ENCODE assay signal across 13 cellular contexts in the genomic region with DNA sequence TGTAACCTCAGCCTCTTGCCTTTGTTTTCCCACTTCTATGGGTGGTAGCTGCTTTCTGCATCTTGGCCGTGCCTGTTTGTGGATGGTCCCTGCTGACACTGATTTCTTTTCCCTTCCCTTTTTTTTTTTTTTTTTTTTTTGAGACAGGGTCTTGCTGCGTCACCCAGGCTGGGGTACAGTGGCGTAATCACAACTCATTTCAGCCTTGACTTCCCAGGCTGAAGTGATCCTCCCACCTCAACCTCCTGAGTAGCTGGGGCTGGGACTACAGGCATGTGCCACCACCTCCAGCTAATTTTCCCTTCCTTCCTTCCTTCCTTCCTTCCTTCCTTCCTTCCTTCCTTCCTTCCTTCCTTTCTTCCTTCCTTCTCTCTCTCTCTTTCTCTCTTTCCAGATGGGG. TPM values are rescaled to one million over a fixed set of nuclear protein-coding genes. Genes with fewer than 3 reads are reported as not detected.
DNase-seq lines count a peak whose midpoint lies in the region; ATAC-seq and TF ChIP-seq lines count a peak whose summit lies in the region.
"Had no signal": no experiment of that assay in that cellular context is flagged by ENCODE, and none has a peak within 500 bp of the region (broad histone marks: within the 10 kb centered on the region; RNA-seq: fewer than 3 reads in every experiment).

No MANE protein-coding gene starts in this region.

- no peak overlapping the region for H3K4me3 Mint-ChIP-seq in activated T-cell treated with anti-CD3 and anti-CD28 coated beads, Interleukin-2, amount 50 U/mL, for 24 hours
- no peak overlapping the region for H3K4me3 Mint-ChIP-seq in activated T-cell treated with anti-CD3 and anti-CD28 coated beads, Interleukin-2, amount 50 U/mL, for 4 hours
- H3K4me3 Mint-ChIP-seq in CD14-positive monocyte (peak overlapping the region; percentile 12 to 73), neural progenitor cell (peak overlapping the region; percentile 5)
- H3K4me3 Mint-ChIP-seq: CD8-positive, alpha-beta memory T cell had no signal

- H2AFZ ChIP-seq in neural progenitor cell (replicated peaks), result peak overlapping the region; percentile 86

- H3K27ac ChIP-seq in SK-N-MC, result peak overlapping the region; percentile 27
- H3K27ac ChIP-seq in neural progenitor cell, result no peak overlapping the region

- DNase-seq in activated T-cell treated with anti-CD3 and anti-CD28 coated beads, Interleukin-2, amount 50 U/mL, for 24 hours, result no peak
- DNase-seq in activated T-cell treated with anti-CD3 and anti-CD28 coated beads, Interleukin-2, amount 50 U/mL, for 4 hours, result no peak
- DNase-seq in CD14-positive monocyte (ENCODE audit: low spot score) (peak; percentile 49), SK-N-MC (ENCODE audit: low read depth, low spot score) (no peak), neural progenitor cell (ENCODE audit: low spot score) (no peak), superior temporal gyrus (ENCODE audit: extremely low spot score) (no peak)
- DNase-seq: BE2C; Caco-2; CD8-positive, alpha-beta memory T cell; DMS53; GF-D8 had no signal

- H3K9me3 Mint-ChIP-seq in activated T-cell treated with anti-CD3 and anti-CD28 coated beads, Interleukin-2, amount 50 U/mL, for 24 hours, result no peaks in the 10 kb centered on the region
- H3K9me3 Mint-ChIP-seq in activated T-cell treated with anti-CD3 and anti-CD28 coated beads, Interleukin-2, amount 50 U/mL, for 4 hours, result no peaks in the 10 kb centered on the region
- H3K9me3 Mint-ChIP-seq in CD14-positive monocyte, result no peaks in the 10 kb centered on the region
- H3K9me3 Mint-ChIP-seq in neural progenitor cell, result no peaks in the 10 kb centered on the region
- H3K9me3 Mint-ChIP-seq: CD8-positive, alpha-beta memory T cell had no signal

- no peaks in the 10 kb centered on the region for H3K9me3 ChIP-seq in SK-N-MC (ENCODE audit: low read depth, low read length)
- no peaks in the 10 kb centered on the region for H3K9me3 ChIP-seq in neural progenitor cell (ENCODE audit: low read depth)
- H3K9me3 ChIP-seq: BE2C, Caco-2 had no signal

- H3K27me3 Mint-ChIP-seq in activated T-cell treated with anti-CD3 and anti-CD28 coated beads, Interleukin-2, amount 50 U/mL, for 24 hours, result no peaks in the 10 kb centered on the region
- H3K27me3 Mint-ChIP-seq in activated T-cell treated with anti-CD3 and anti-CD28 coated beads, Interleukin-2, amount 50 U/mL, for 4 hours (ENCODE audit: low read depth), result no peaks in the 10 kb centered on the region
- H3K27me3 Mint-ChIP-seq in CD14-positive monocyte (ENCODE audit: low read depth in 3 of 3) (peaks cover 1 to 2% (median 2%) of the 10 kb centered on the region in 3 donors), neural progenitor cell (ENCODE audit: insufficient read depth, low read depth) (peaks cover 3% of the 10 kb centered on the region)

- H4K20me1 ChIP-seq in neural progenitor cell (ENCODE audit: low read depth), result no peaks in the 10 kb centered on the region

- H3K4me1 Mint-ChIP-seq in activated T-cell treated with anti-CD3 and anti-CD28 coated beads, Interleukin-2, amount 50 U/mL, for 24 hours (ENCODE audit: low read depth), result no peaks in the 10 kb centered on the region
- no peaks in the 10 kb centered on the region for H3K4me1 Mint-ChIP-seq in activated T-cell treated with anti-CD3 and anti-CD28 coated beads, Interleukin-2, amount 50 U/mL, for 4 hours (ENCODE audit: low read depth)
- H3K4me1 Mint-ChIP-seq in CD14-positive monocyte, result peaks cover 41% of the 10 kb centered on the region
- H3K4me1 Mint-ChIP-seq in neural progenitor cell, result peaks cover 13% of the 10 kb centered on the region
- H3K4me1 Mint-ChIP-seq: CD8-positive, alpha-beta memory T cell had no signal

- TF ChIP-seq CTCF in CD14-positive monocyte (IDR thresholded peaks at IDR 0.05) (no peak), neural progenitor cell (IDR thresholded peaks at IDR 0.05) (no peak)

- H3K36me3 ChIP-seq in SK-N-MC (ENCODE audit: insufficient read depth, low read length) (no peaks in the 10 kb centered on the region), neural progenitor cell (no peaks in the 10 kb centered on the region)
- H3K36me3 ChIP-seq: BE2C had no signal

- H3K36me3 Mint-ChIP-seq in activated T-cell treated with anti-CD3 and anti-CD28 coated beads, Interleukin-2, amount 50 U/mL, for 24 hours (ENCODE audit: low read depth), result no peaks in the 10 kb centered on the region
- no peaks in the 10 kb centered on the region for H3K36me3 Mint-ChIP-seq in activated T-cell treated with anti-CD3 and anti-CD28 coated beads, Interleukin-2, amount 50 U/mL, for 4 hours (ENCODE audit: insufficient read depth)
- H3K36me3 Mint-ChIP-seq in CD14-positive monocyte, result no peaks in the 10 kb centered on the region
- no peaks in the 10 kb centered on the region for H3K36me3 Mint-ChIP-seq in neural progenitor cell
- H3K36me3 Mint-ChIP-seq: CD8-positive, alpha-beta memory T cell had no signal

- no peaks in the 10 kb centered on the region for H3K27me3 ChIP-seq in neural progenitor cell
- H3K27me3 ChIP-seq: BE2C had no signal

- no peak overlapping the region for H3K9ac ChIP-seq in SK-N-MC (ENCODE audit: insufficient read length)
- no peak overlapping the region for H3K9ac ChIP-seq in neural progenitor cell

- no peaks in the 10 kb centered on the region for H3F3A ChIP-seq in neural progenitor cell (ENCODE audit: low read depth)

- intact Hi-C loops in CD14-positive monocyte (cut with micrococcal nuclease), result no loop called here

- no peak overlapping the region for H3K4me2 ChIP-seq in neural progenitor cell

- no peak for ATAC-seq in activated T-cell treated with anti-CD3 and anti-CD28 coated beads, Interleukin-2, amount 50 U/mL, for 4 hours
- no peak for ATAC-seq in HG02798 (IDR thresholded peaks at IDR 0.05; ENCODE audit: poor library complexity, unreplicated experiment)
- ATAC-seq: HCT116 had no signal

- peak overlapping the region; percentile 24 for H3K27ac Mint-ChIP-seq in activated T-cell treated with anti-CD3 and anti-CD28 coated beads, Interleukin-2, amount 50 U/mL, for 24 hours
- H3K27ac Mint-ChIP-seq in CD14-positive monocyte (peak overlapping the region; percentile 56 to 85 (median 74)), neural progenitor cell (no peak overlapping the region)
- H3K27ac Mint-ChIP-seq: CD8-positive, alpha-beta memory T cell had no signal

- H3K79me2 ChIP-seq in neural progenitor cell (ENCODE audit: low read depth), result no peaks in the 10 kb centered on the region

- no peaks in the 10 kb centered on the region for H3K4me1 ChIP-seq in neural progenitor cell
- H3K4me1 ChIP-seq: BE2C, Caco-2 had no signal

- H3K4me3 ChIP-seq in SK-N-MC (no peak overlapping the region), neural progenitor cell (no peak overlapping the region)

RNA-seq across cellular contexts. Expression of a gene that starts 57.7 kb away (rescaled TPM):
- total RNA-seq in activated T-cell treated with anti-CD3 and anti-CD28 coated beads, Interleukin-2, amount 50 U/mL, for 4 hours, result 10 to 100 TPM; 43.7 to 52.0 (median 51.4) TPM
- 10 to 100 TPM in 1 of 2 donors, 1 to 10 TPM in 1; 5.7 to 16.8 TPM for polyA plus RNA-seq in CD14-positive monocyte
- 57.9 and 66.6 TPM in 2 replicates for total RNA-seq in neural progenitor cell (ENCODE audit: low replicate concordance)

Comparison
In these comparisons a context has a peak if more than half of its experiments do, and no peak if none do; other contexts are left out.
1. H3K4me3 Mint-ChIP-seq: peak in CD14-positive monocyte (2 of 2) and neural progenitor cell (single experiment); none in activated T-cell treated with anti-CD3 and anti-CD28 coated beads, Interleukin-2, amount 50 U/mL, for 24 hours (single experiment) and activated T-cell treated with anti-CD3 and anti-CD28 coated beads, Interleukin-2, amount 50 U/mL, for 4 hours (single experiment).